Comparison of ENCODE assay signal across 8 cellular contexts in genomic region chr17:48624544-48625501, GRCh38. TPM values are rescaled to one million over a fixed set of nuclear protein-coding genes. Genes with fewer than 3 reads are reported as not detected.
DNase-seq lines count a peak whose midpoint lies in the region; ATAC-seq lines count a peak whose summit lies in the region.

No MANE protein-coding gene starts in this region.

- ATAC-seq in activated naive CD4-positive, alpha-beta T cell treated with anti-CD3 and anti-CD28 coated beads, Interleukin-2, amount 50 U/mL, for 72 hours: peak; percentile 28 to 36
- no peak for ATAC-seq in HG03280 (IDR thresholded peaks at IDR 0.05; ENCODE audit: unreplicated experiment)
- no peak for ATAC-seq in GM18861 (IDR thresholded peaks at IDR 0.05; ENCODE audit: unreplicated experiment)

- WGBS in urinary bladder: 1% methylated on average over 67 of the region's 67 CpGs

- DNase-seq in AG08395 (ENCODE audit: low spot score) (peak; percentile 64), HT1080 (ENCODE audit: low read depth) (peak; percentile 51), left kidney (ENCODE audit: low read depth, low spot score) (peak; percentile 87), AML-193 (lab: John Stamatoyannopoulos, UW) (no peak)
- DNase-seq in activated naive CD4-positive, alpha-beta T cell treated with anti-CD3 and anti-CD28 coated beads, Interleukin-2, amount 50 U/mL, for 72 hours (ENCODE audit: low spot score in 2 of 2): no peak

- H3K27ac Mint-ChIP-seq in activated naive CD4-positive, alpha-beta T cell treated with anti-CD3 and anti-CD28 coated beads, Interleukin-2, amount 50 U/mL, for 72 hours: no peak overlapping the region

- H3K4me1 ChIP-seq in urinary bladder (ENCODE audit: insufficient read depth): no peaks in the 10 kb centered on the region

- no peaks in the 10 kb centered on the region for H3K9me3 Mint-ChIP-seq in activated naive CD4-positive, alpha-beta T cell treated with anti-CD3 and anti-CD28 coated beads, Interleukin-2, amount 50 U/mL, for 72 hours

- no peaks in the 10 kb centered on the region for H3K36me3 Mint-ChIP-seq in activated naive CD4-positive, alpha-beta T cell treated with anti-CD3 and anti-CD28 coated beads, Interleukin-2, amount 50 U/mL, for 72 hours

- no peaks in the 10 kb centered on the region for H3K36me3 ChIP-seq in urinary bladder (ENCODE audit: insufficient read depth)

- H3K4me3 ChIP-seq in urinary bladder (ENCODE audit: low read depth, low read length): peak overlapping the region; percentile 33

- H3K27ac ChIP-seq in urinary bladder (ENCODE audit: low read depth): no peak overlapping the region

RNA-seq across cellular contexts. Expression of gene HOXB9, which starts 1.3 kb away (rescaled TPM):
- total RNA-seq in HT1080 (2014; rRNA removed; shearing (Covaris generic)): 25.1 and 31.4 TPM in 2 replicates
- polyA plus RNA-seq in HT1080 (2015; cell fraction: cytosol; rRNA removed): 70.5 and 79.1 TPM in 2 replicates
- 63.8 and 72.9 TPM in 2 replicates for polyA plus RNA-seq in HT1080 (2015; cell fraction: nucleus; rRNA removed)
- total RNA-seq in activated naive CD4-positive, alpha-beta T cell treated with anti-CD3 and anti-CD28 coated beads, Interleukin-2, amount 50 U/mL, for 72 hours: 1 to 10 TPM; 1.2 to 2.4 TPM
- 0.85 TPM for total RNA-seq in urinary bladder
- 0.35 TPM for polyA plus RNA-seq in urinary bladder

RNA-seq across cellular contexts. Expression of gene HOXB8, which starts 9.7 kb away (rescaled TPM):
- total RNA-seq in HT1080 (2014; rRNA removed; shearing (Covaris generic)): 10.8 and 11.2 TPM in 2 replicates
- 10.9 and 11.3 TPM in 2 replicates for polyA plus RNA-seq in HT1080 (2015; cell fraction: cytosol; rRNA removed)
- 11.4 and 17.7 TPM in 2 replicates for polyA plus RNA-seq in HT1080 (2015; cell fraction: nucleus; rRNA removed)
- not detected for total RNA-seq in activated naive CD4-positive, alpha-beta T cell treated with anti-CD3 and anti-CD28 coated beads, Interleukin-2, amount 50 U/mL, for 72 hours
- total RNA-seq in urinary bladder: 0.85 TPM
- 1.2 TPM for polyA plus RNA-seq in urinary bladder

RNA-seq across cellular contexts. Expression of gene HOXB7, which starts 14.0 kb away (rescaled TPM):
- 12.3 and 17.8 TPM in 2 replicates for total RNA-seq in HT1080 (2014; rRNA removed; shearing (Covaris generic))
- 17.1 and 18.8 TPM in 2 replicates for polyA plus RNA-seq in HT1080 (2015; cell fraction: cytosol; rRNA removed)
- 10.0 and 10.2 TPM in 2 replicates for polyA plus RNA-seq in HT1080 (2015; cell fraction: nucleus; rRNA removed)
- 1 to 10 TPM in 1 of 2 donors, not detected in 1; 1.1 TPM for total RNA-seq in activated naive CD4-positive, alpha-beta T cell treated with anti-CD3 and anti-CD28 coated beads, Interleukin-2, amount 50 U/mL, for 72 hours
- total RNA-seq in urinary bladder: 2.5 TPM
- polyA plus RNA-seq in urinary bladder: 6.7 TPM

RNA-seq across cellular contexts. Expression of gene HOXB6, which starts 20.0 kb away (rescaled TPM):
- 19.2 and 23.4 TPM in 2 replicates for total RNA-seq in HT1080 (2014; rRNA removed; shearing (Covaris generic))
- polyA plus RNA-seq in HT1080 (2015; cell fraction: cytosol; rRNA removed): 17.2 and 18.9 TPM in 2 replicates
- 70.8 and 81.1 TPM in 2 replicates for polyA plus RNA-seq in HT1080 (2015; cell fraction: nucleus; rRNA removed)
- under 1 TPM in 1 of 2 donors, not detected in 1; 0.16 TPM for total RNA-seq in activated naive CD4-positive, alpha-beta T cell treated with anti-CD3 and anti-CD28 coated beads, Interleukin-2, amount 50 U/mL, for 72 hours
- total RNA-seq in urinary bladder: 3.1 TPM
- polyA plus RNA-seq in urinary bladder: 4.0 TPM

RNA-seq across cellular contexts. Expression of gene HOXB5, which starts 31.2 kb away (rescaled TPM):
- total RNA-seq in HT1080 (2014; rRNA removed; shearing (Covaris generic)): 0.47 and 0.51 TPM in 2 replicates
- 3.2 and 3.6 TPM in 2 replicates for polyA plus RNA-seq in HT1080 (2015; cell fraction: cytosol; rRNA removed)
- polyA plus RNA-seq in HT1080 (2015; cell fraction: nucleus; rRNA removed): 23.0 and 23.5 TPM in 2 replicates
- not detected for total RNA-seq in activated naive CD4-positive, alpha-beta T cell treated with anti-CD3 and anti-CD28 coated beads, Interleukin-2, amount 50 U/mL, for 72 hours
- 0.16 TPM for total RNA-seq in urinary bladder
- polyA plus RNA-seq in urinary bladder: 1.2 TPM

Comparison
In these comparisons a context has a peak if more than half of its experiments do, and no peak if none do; other contexts are left out.
1. DNase-seq: peak in AG08395 (single experiment), HT1080 (single experiment) and left kidney (single experiment); none in activated naive CD4-positive, alpha-beta T cell treated with anti-CD3 and anti-CD28 coated beads, Interleukin-2, amount 50 U/mL, for 72 hours (0 of 2) and AML-193 (0 of 2).
2. ATAC-seq: peak in activated naive CD4-positive, alpha-beta T cell treated with anti-CD3 and anti-CD28 coated beads, Interleukin-2, amount 50 U/mL, for 72 hours (2 of 2); none in HG03280 (single experiment) and GM18861 (single experiment).